ENCODE assay signal across 23 cellular contexts in the genomic region with DNA sequence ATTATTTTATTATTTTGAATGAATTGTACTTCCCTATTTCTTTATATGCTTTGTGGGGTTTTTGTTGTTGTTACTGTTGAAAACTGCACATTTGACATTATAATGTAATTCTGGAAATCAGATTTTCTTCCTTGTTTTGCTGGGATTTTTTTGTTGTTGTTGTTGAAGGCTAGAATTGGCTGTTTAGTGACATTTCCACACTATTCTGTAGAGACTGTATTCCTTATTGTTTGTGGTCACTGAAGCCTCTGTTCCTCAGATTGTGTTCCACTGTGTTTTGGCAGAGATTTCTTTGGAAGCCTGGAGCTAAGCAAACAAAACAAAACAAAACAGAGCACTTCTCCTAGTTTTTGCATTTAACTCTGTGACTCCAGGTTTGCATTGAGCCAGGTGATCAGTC.
"Had no signal": no experiment of that assay in that cellular context is flagged by ENCODE, and none has a peak within 500 bp of the region (broad histone marks: within the 10 kb centered on the region; RNA-seq: fewer than 3 reads in every experiment).

No MANE protein-coding gene starts in this region.

- H3K27ac ChIP-seq: HL-60, KMS-11, SJSA1, SK-N-MC had no signal

- H3K9ac ChIP-seq: KMS-11 had no signal

- H3K4me3 Mint-ChIP-seq: IgD-negative memory B cell had no signal

- H3K27ac Mint-ChIP-seq: IgD-negative memory B cell had no signal

- H3K4me1 ChIP-seq: SJSA1 had no signal

- DNase-seq: Kasumi-1, MM.1S, NCI-H1048, NCI-H1105 treated with DMSO at 0.1 percent for 48 hours, NCI-H1417 treated with DMSO at 0.1 percent for 48 hours, NCI-H146, NCI-H187, NCI-H2081, NCI-H2171, NCI-H226, NCI-H446, NCI-H510A, NCI-H524 treated with DMSO at 0.1 percent for 48 hours, NCI-H69, NCI-H774, Right ventricle myocardium superior, RPMI8226, SIG-M5 had no signal

- H3K27me3 Mint-ChIP-seq: IgD-negative memory B cell had no signal

- H3K4me3 ChIP-seq: SJSA1, SK-N-MC had no signal
